ENCODE assay signal across 16 cellular contexts in genomic region chr3:128405554-128406277, GRCh38.
DNase-seq lines count a peak whose midpoint lies in the region; ATAC-seq and TF ChIP-seq lines count a peak whose summit lies in the region.
"Had no signal": no experiment of that assay in that cellular context is flagged by ENCODE, and none has a peak within 500 bp of the region (broad histone marks: within the 10 kb centered on the region; RNA-seq: fewer than 3 reads in every experiment).

No MANE protein-coding gene starts in this region.

- no peaks in the 10 kb centered on the region for H3K9me3 Mint-ChIP-seq in activated T-helper 17 cell treated with anti-CD3 and anti-CD28 coated beads, Interleukin-2, amount 50 U/mL, for 72 hours
- H3K9me3 Mint-ChIP-seq in HFFc6: no peaks in the 10 kb centered on the region
- H3K9me3 Mint-ChIP-seq: CD14-positive monocyte; CD4-positive, alpha-beta T cell; H9 had no signal

- no peak overlapping the region for H3K14ac ChIP-seq in neuronal stem cell (ENCODE audit: low read length)

- H3K23ac ChIP-seq in neuronal stem cell (ENCODE audit: low read depth, low read length, poor library complexity): no peak overlapping the region

- DNase-seq in neuronal stem cell (ENCODE audit: low spot score) (no peak), HFFc6 (no peak)
- DNase-seq: Calu3; CD4-positive, alpha-beta T cell; COR-L47; DMS53; DMS79 treated with DMSO at 0.1 percent for 48 hours; GF-D8; GM23248; H9 had no signal

- peaks cover 20 to 61% (median 52%) of the 10 kb centered on the region in 10 experiments for H3K4me1 ChIP-seq in BLaER1 treated with 17β-estradiol and CSF1 and Interleukin-3, amounts not matched to agents 10 nM and 100 nM
- peaks cover 2 to 10% of the 10 kb centered on the region in 2 donors for H3K4me1 ChIP-seq in neuronal stem cell (ENCODE audit: control insufficient read depth in 2 of 2, insufficient read depth in 1 of 2, low read depth in 1 of 2, low read length in 2 of 2)

- no peaks in the 10 kb centered on the region for H3K4me1 Mint-ChIP-seq in activated T-helper 17 cell treated with anti-CD3 and anti-CD28 coated beads, Interleukin-2, amount 50 U/mL, for 72 hours
- H3K4me1 Mint-ChIP-seq in HFFc6 (ENCODE audit: low read depth): no peaks in the 10 kb centered on the region
- H3K4me1 Mint-ChIP-seq: CD14-positive monocyte had no signal

- no peaks in the 10 kb centered on the region for H3K36me3 Mint-ChIP-seq in activated T-helper 17 cell treated with anti-CD3 and anti-CD28 coated beads, Interleukin-2, amount 50 U/mL, for 72 hours (ENCODE audit: low read depth)
- no peaks in the 10 kb centered on the region for H3K36me3 Mint-ChIP-seq in HFFc6 (ENCODE audit: low read depth)

- H4K91ac ChIP-seq in neuronal stem cell (ENCODE audit: low read depth, low read length, poor library complexity): no peak overlapping the region

- H2AK5ac ChIP-seq in neuronal stem cell (ENCODE audit: low read depth, low read length): peak overlapping the region; percentile 53

- no peak overlapping the region for H2AFZ ChIP-seq in neuronal stem cell (ENCODE audit: low read length)
- H2AFZ ChIP-seq: GM23248 had no signal

- H3K9me3 ChIP-seq in BLaER1 treated with 17β-estradiol and CSF1 and Interleukin-3, amounts not matched to agents 10 nM and 100 nM (replicated peaks in 1 of 11): no peaks in the 10 kb centered on the region
- no peaks in the 10 kb centered on the region for H3K9me3 ChIP-seq in neuronal stem cell (replicated peaks in 1 of 2; ENCODE audit: control insufficient read depth in 2 of 2, insufficient read depth in 1 of 2, low read depth in 1 of 2, low read length in 2 of 2)

- H3K27ac Mint-ChIP-seq in activated T-helper 17 cell treated with anti-CD3 and anti-CD28 coated beads, Interleukin-2, amount 50 U/mL, for 72 hours: peak overlapping the region; percentile 33
- H3K27ac Mint-ChIP-seq in HFFc6: no peak overlapping the region
- H3K27ac Mint-ChIP-seq: CD14-positive monocyte; CD4-positive, alpha-beta T cell had no signal

- no peak overlapping the region for H3K4me3 Mint-ChIP-seq in activated T-helper 17 cell treated with anti-CD3 and anti-CD28 coated beads, Interleukin-2, amount 50 U/mL, for 72 hours
- H3K4me3 Mint-ChIP-seq in HFFc6: no peak overlapping the region
- H3K4me3 Mint-ChIP-seq: CD14-positive monocyte; CD4-positive, alpha-beta T cell; H9 had no signal

- H2BK15ac ChIP-seq in neuronal stem cell (ENCODE audit: low read length): no peak overlapping the region

- H3K27me3 ChIP-seq in BLaER1 treated with 17β-estradiol and CSF1 and Interleukin-3, amounts not matched to agents 10 nM and 100 nM: no peaks in the 10 kb centered on the region
- H3K27me3 ChIP-seq in neuronal stem cell (ENCODE audit: control insufficient read depth in 3 of 3, insufficient read depth in 3 of 3, low read depth in 1 of 3, low read length in 3 of 3): no peaks in the 10 kb centered on the region

- no peak overlapping the region for H2BK120ac ChIP-seq in neuronal stem cell (ENCODE audit: low read depth, low read length)

- TF ChIP-seq CTCF in HFFc6 (IDR thresholded peaks at IDR 0.05): no peak

- H3K4me2 ChIP-seq in BLaER1 treated with 17β-estradiol and CSF1 and Interleukin-3, amounts not matched to agents 10 nM and 100 nM: peak overlapping the region in 7 of 11 experiments; percentile 41 to 73 (median 64); a peak in 14 of 22 replicates
- no peak overlapping the region for H3K4me2 ChIP-seq in neuronal stem cell (ENCODE audit: insufficient read depth, low read length, poor library complexity, severe bottlenecking)

- H3K4ac ChIP-seq in neuronal stem cell (ENCODE audit: low read length): no peak overlapping the region

- no peak overlapping the region for H3K27ac ChIP-seq in BLaER1 treated with 17β-estradiol and CSF1 and Interleukin-3, amounts not matched to agents 10 nM and 100 nM
- H3K27ac ChIP-seq in neuronal stem cell (replicated peaks; ENCODE audit: low read length): no peak overlapping the region
- H3K27ac ChIP-seq: GM23248 had no signal

- no peak overlapping the region for H2BK5ac ChIP-seq in neuronal stem cell (ENCODE audit: low read length)

- no peaks in the 10 kb centered on the region for H3K27me3 Mint-ChIP-seq in activated T-helper 17 cell treated with anti-CD3 and anti-CD28 coated beads, Interleukin-2, amount 50 U/mL, for 72 hours
- H3K27me3 Mint-ChIP-seq in HFFc6 (ENCODE audit: insufficient read depth): peaks cover 4% of the 10 kb centered on the region; the same call in 1 of the 2 replicates
- H3K27me3 Mint-ChIP-seq: CD4-positive, alpha-beta T cell had no signal

- no peak overlapping the region for H3K4me3 ChIP-seq in BLaER1 treated with 17β-estradiol and CSF1 and Interleukin-3, amounts not matched to agents 10 nM and 100 nM
- no peak overlapping the region for H3K4me3 ChIP-seq in neuronal stem cell (ENCODE audit: low read length in 2 of 2)
- H3K4me3 ChIP-seq: GM23248 had no signal

- H4K20me1 ChIP-seq in BLaER1 treated with 17β-estradiol and CSF1 and Interleukin-3, amounts not matched to agents 10 nM and 100 nM: peaks cover 0 to 77% (median 43%) of the 10 kb centered on the region in 11 experiments; a peak in 16 of 22 replicates

- H3K9ac ChIP-seq in BLaER1 treated with 17β-estradiol and CSF1 and Interleukin-3, amounts not matched to agents 10 nM and 100 nM: no peak overlapping the region
- no peak overlapping the region for H3K9ac ChIP-seq in neuronal stem cell (ENCODE audit: low read depth, low read length, poor library complexity)
- H3K9ac ChIP-seq: GM23248 had no signal

- H2BK12ac ChIP-seq in neuronal stem cell (ENCODE audit: low read length): no peak overlapping the region

- H3K36me3 ChIP-seq in BLaER1 treated with 17β-estradiol and CSF1 and Interleukin-3, amounts not matched to agents 10 nM and 100 nM: no peaks in the 10 kb centered on the region
- H3K36me3 ChIP-seq in neuronal stem cell (replicated peaks in 1 of 2; ENCODE audit: control insufficient read depth in 2 of 2, insufficient read depth in 2 of 2, low read length in 2 of 2): no peaks in the 10 kb centered on the region

- no peaks in the 10 kb centered on the region for H3K79me1 ChIP-seq in neuronal stem cell (ENCODE audit: low read depth, low read length)

- no peak for ATAC-seq in activated T-helper 17 cell treated with anti-CD3 and anti-CD28 coated beads, Interleukin-2, amount 50 U/mL, for 72 hours (replicated peaks)
- no peak for ATAC-seq in HG02870 (IDR thresholded peaks at IDR 0.05; ENCODE audit: unreplicated experiment)
- no peak for ATAC-seq in GM18502 (IDR thresholded peaks at IDR 0.05; ENCODE audit: poor library complexity, unreplicated experiment)
- ATAC-seq: HCT116 had no signal

- WGBS in neuronal stem cell (ENCODE audit: extremely low coverage in 2 of 2, insufficient read length in 2 of 2, insufficient replicate concordance in 1 of 2), 2 donors: no CpG with 5 or more reads among the region's 8 CpGs

- no peak overlapping the region for H3K18ac ChIP-seq in neuronal stem cell (ENCODE audit: low read length)

- H4K8ac ChIP-seq in neuronal stem cell (ENCODE audit: low read depth, low read length): no peak overlapping the region
